ENCODE assay signal across 1 cellular context in the genomic region with DNA sequence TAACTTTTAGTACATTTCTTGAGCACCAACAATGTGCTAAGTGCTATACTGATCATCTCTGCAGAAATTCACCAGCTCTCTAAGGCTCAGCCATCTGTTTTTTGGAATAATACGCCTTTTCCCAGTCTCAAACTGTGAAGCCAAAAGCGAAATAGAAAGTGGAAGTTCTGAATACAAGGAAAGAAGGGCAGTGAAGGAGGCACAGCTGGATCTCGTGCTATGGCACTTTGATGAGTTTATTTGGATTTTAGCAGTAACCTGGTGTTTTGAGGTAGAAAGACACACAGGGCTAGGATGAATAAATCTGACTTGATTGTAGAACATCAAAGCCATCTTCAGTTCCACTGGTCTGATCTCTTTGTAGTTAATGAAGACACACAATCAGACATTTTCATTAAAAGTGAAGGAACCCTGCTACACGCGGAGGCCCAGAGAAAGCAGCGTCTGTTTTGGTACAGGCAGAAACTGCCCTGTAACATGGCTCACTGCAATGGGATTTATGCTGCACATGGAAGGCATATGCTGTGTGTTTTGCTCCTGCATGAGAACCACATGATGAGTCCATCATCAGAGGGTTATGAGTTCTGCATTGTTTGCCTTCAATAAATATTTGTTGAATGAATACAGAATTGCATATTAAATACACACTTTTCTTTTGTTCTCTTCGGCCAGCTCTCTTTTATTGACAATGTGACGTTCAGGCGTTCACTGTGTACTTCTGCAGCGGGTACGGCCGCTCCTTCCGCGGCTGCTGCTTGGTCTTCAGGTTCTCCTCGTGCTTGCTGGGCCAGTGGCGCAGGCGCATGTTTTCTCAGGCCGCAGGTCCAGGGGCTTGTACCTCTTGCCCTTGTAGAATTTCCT.
TF ChIP-seq lines count a peak whose summit lies in the region.

No MANE protein-coding gene starts in this region.

TF ChIP-seq in IMR-90, 13 proteins besides CTCF, POLR2A, EP300 and RAD21:
- no peak for TF ChIP-seq CEBPB (IDR thresholded peaks at IDR 0.05; ENCODE audit: low read depth, low read length)
- TF ChIP-seq NFE2L2 (IDR thresholded peaks at IDR 0.05; ENCODE audit: low read depth, low read length), result no peak
- no peak for TF ChIP-seq ELK1 (IDR thresholded peaks at IDR 0.05; ENCODE audit: borderline replicate concordance, low read depth, low read length)
- no peak for TF ChIP-seq MAZ (IDR thresholded peaks at IDR 0.05; ENCODE audit: borderline replicate concordance, low read depth, low read length)
- no peak for TF ChIP-seq MXI1 (IDR thresholded peaks at IDR 0.05; ENCODE audit: borderline replicate concordance, low read depth, low read length)
- TF ChIP-seq RFX5 (IDR thresholded peaks at IDR 0.05; ENCODE audit: low read depth, low read length), result no peak
- TF ChIP-seq CHD1 (IDR thresholded peaks at IDR 0.05; ENCODE audit: low read depth, low read length), result no peak
- TF ChIP-seq MAFK (IDR thresholded peaks at IDR 0.05; ENCODE audit: low read depth, low read length), result no peak
- no peak for TF ChIP-seq RCOR1 (IDR thresholded peaks at IDR 0.05; ENCODE audit: insufficient replicate concordance, low read length)
- TF ChIP-seq, protein P1, sequence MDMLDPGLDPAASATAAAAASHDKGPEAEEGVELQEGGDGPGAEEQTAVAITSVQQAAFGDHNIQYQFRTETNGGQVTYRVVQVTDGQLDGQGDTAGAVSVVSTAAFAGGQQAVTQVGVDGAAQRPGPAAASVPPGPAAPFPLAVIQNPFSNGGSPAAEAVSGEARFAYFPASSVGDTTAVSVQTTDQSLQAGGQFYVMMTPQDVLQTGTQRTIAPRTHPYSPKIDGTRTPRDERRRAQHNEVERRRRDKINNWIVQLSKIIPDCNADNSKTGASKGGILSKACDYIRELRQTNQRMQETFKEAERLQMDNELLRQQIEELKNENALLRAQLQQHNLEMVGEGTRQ (IDR thresholded peaks at IDR 0.05; ENCODE audit: low read depth, low read length), result no peak
